ENCODE assay signal across 6 cellular contexts in genomic region chr5:65621961-65622360, GRCh38. TPM values are rescaled to one million over a fixed set of nuclear protein-coding genes. Genes with fewer than 3 reads are reported as not detected.
DNase-seq lines count a peak whose midpoint lies in the region; ATAC-seq and TF ChIP-seq lines count a peak whose summit lies in the region.
"Not testable (repeated sequence)": the region's sequence is repeated elsewhere in the genome, so short reads cannot be mapped to it uniquely, and the experiment has no call there.

No MANE protein-coding gene starts in this region.

- peaks cover 48 to 69% (median 64%) of the 10 kb centered on the region in 3 donors for H3K4me1 Mint-ChIP-seq in CD8-positive, alpha-beta memory T cell
- H3K4me1 Mint-ChIP-seq in activated naive CD4-positive, alpha-beta T cell treated with anti-CD3 and anti-CD28 coated beads for 36 hours (ENCODE audit: low read depth), result peaks cover 44% of the 10 kb centered on the region
- H3K4me1 Mint-ChIP-seq in central memory CD8-positive, alpha-beta T cell, result peaks cover 35% of the 10 kb centered on the region
- H3K4me1 Mint-ChIP-seq in stimulated activated naive CD8-positive, alpha-beta T cell treated with anti-CD3 and anti-CD28 coated beads, Interleukin-15, Interleukin-2, amounts not matched to agents 100 ng/mL and 50 ng/mL, for 24 hours (ENCODE audit: low read depth), result peaks cover 46% of the 10 kb centered on the region

- not testable (repeated sequence) for H3K27me3 ChIP-seq in CD8-positive, alpha-beta memory T cell (ENCODE audit: insufficient read depth, low read length, poor library complexity, severe bottlenecking); neural cell (ENCODE audit: insufficient read depth, low read depth, low read length)

- not testable (repeated sequence) for H2AFZ ChIP-seq in OCI-LY7 (ENCODE audit: low read length); neural cell (ENCODE audit: low read depth, low read length)

- CTCF ChIA-PET in CD8-positive, alpha-beta memory T cell (lab: Charles Lee); OCI-LY7 (lab: Charles Lee; ENCODE audit: unreplicated experiment); activated naive CD4-positive, alpha-beta T cell treated with anti-CD3 and anti-CD28 coated beads for 36 hours (lab: Charles Lee): not testable (repeated sequence)

- not testable (repeated sequence) for H3F3A ChIP-seq in neural cell (ENCODE audit: insufficient read depth, low read length, poor library complexity, severe bottlenecking)

- ATAC-seq in central memory CD8-positive, alpha-beta T cell (replicated peaks; ENCODE audit: extremely low read depth, poor library complexity, severe bottlenecking), result not testable (repeated sequence)

- not testable (repeated sequence) for H3K9me2 ChIP-seq in OCI-LY7 (ENCODE audit: insufficient read depth, low read length); neural cell (ENCODE audit: insufficient read depth, low read length)

- H3K4me2 ChIP-seq in OCI-LY7 (ENCODE audit: low read length), result peak overlapping the region; percentile 80; the same call in 1 of the 2 replicates
- not testable (repeated sequence) for H3K4me2 ChIP-seq in neural cell (ENCODE audit: low read length)

- POLR2A ChIA-PET in CD8-positive, alpha-beta memory T cell (lab: Charles Lee); OCI-LY7 (lab: Charles Lee): not testable (repeated sequence)

- TF ChIP-seq CTCF in OCI-LY7 (conservative IDR thresholded peaks at IDR 0.05; ENCODE audit: low read length); neural cell (IDR thresholded peaks at IDR 0.05; ENCODE audit: poor library complexity, severe bottlenecking): not testable (repeated sequence)

- not testable (repeated sequence) for DNase-seq in CD8-positive, alpha-beta memory T cell; OCI-LY7 (ENCODE audit: low spot score); activated naive CD4-positive, alpha-beta T cell treated with anti-CD3 and anti-CD28 coated beads for 36 hours; central memory CD8-positive, alpha-beta T cell (ENCODE audit: low spot score in 2 of 2)

- H3K27ac ChIP-seq in CD8-positive, alpha-beta memory T cell (ENCODE audit: low read depth, low read length); OCI-LY7 (ENCODE audit: low read depth, low read length, poor library complexity, severe bottlenecking); neural cell (ENCODE audit: low read length): not testable (repeated sequence)

- TF ChIP-seq RAD21 in neural cell (conservative IDR thresholded peaks at IDR 0.05), result not testable (repeated sequence)

- H3K36me3 ChIP-seq in CD8-positive, alpha-beta memory T cell (ENCODE audit: insufficient read depth, low read length); neural cell (ENCODE audit: insufficient read depth, low read length): not testable (repeated sequence)
- peaks cover 11% of the 10 kb centered on the region; the same call in 1 of the 2 replicates for H3K36me3 ChIP-seq in OCI-LY7 (ENCODE audit: insufficient read depth, low read length)

- H3K9me3 Mint-ChIP-seq in CD8-positive, alpha-beta memory T cell; activated naive CD4-positive, alpha-beta T cell treated with anti-CD3 and anti-CD28 coated beads for 36 hours; central memory CD8-positive, alpha-beta T cell; stimulated activated naive CD8-positive, alpha-beta T cell treated with anti-CD3 and anti-CD28 coated beads, Interleukin-15, Interleukin-2, amounts not matched to agents 100 ng/mL and 50 ng/mL, for 24 hours: not testable (repeated sequence)

- not testable (repeated sequence) for H3K9ac ChIP-seq in neural cell (ENCODE audit: low read length)

- BruUV-seq in OCI-LY7 (replicated peaks; lab: Mats Ljungman, UMichigan), result not testable (repeated sequence)

- not testable (repeated sequence) for H3K9me3 ChIP-seq in CD8-positive, alpha-beta memory T cell (ENCODE audit: low read length); OCI-LY7 (ENCODE audit: low read length); neural cell (ENCODE audit: low read length)

- intact Hi-C loops in OCI-LY7 (cut with micrococcal nuclease; ENCODE audit: unreplicated experiment), result loop anchor here (5.0 kb wide), 2 partner anchors 60 to 100 kb away; partner anchors contain the start of genes CENPK, NLN, PPWD1 and SGTB
- intact Hi-C loops in activated naive CD4-positive, alpha-beta T cell treated with anti-CD3 and anti-CD28 coated beads for 36 hours (cut with micrococcal nuclease), result loop anchor here (10.0 kb wide), 2 partner anchors 427 to 1203 kb away; no protein-coding TSS in a partner anchor

- not testable (repeated sequence) for H3K4me3 ChIP-seq in CD8-positive, alpha-beta memory T cell (ENCODE audit: low read length); OCI-LY7 (ENCODE audit: low read depth, low read length, poor library complexity, severe bottlenecking)
- peak overlapping the region; percentile 98 for H3K4me3 ChIP-seq in neural cell (ENCODE audit: low read length)

- H3K4me3 Mint-ChIP-seq in CD8-positive, alpha-beta memory T cell, result peak overlapping the region in 6 of 7 donors; percentile 19 to 100 (median 98)
- peak overlapping the region; percentile 4 for H3K4me3 Mint-ChIP-seq in activated naive CD4-positive, alpha-beta T cell treated with anti-CD3 and anti-CD28 coated beads for 36 hours
- peak overlapping the region; percentile 98 for H3K4me3 Mint-ChIP-seq in central memory CD8-positive, alpha-beta T cell
- H3K4me3 Mint-ChIP-seq in stimulated activated naive CD8-positive, alpha-beta T cell treated with anti-CD3 and anti-CD28 coated beads, Interleukin-15, Interleukin-2, amounts not matched to agents 100 ng/mL and 50 ng/mL, for 24 hours, result peak overlapping the region; percentile 94

- H4K20me1 ChIP-seq in OCI-LY7 (ENCODE audit: insufficient read depth, low read length); neural cell (ENCODE audit: insufficient read depth): not testable (repeated sequence)

- H3K27me3 Mint-ChIP-seq in CD8-positive, alpha-beta memory T cell; activated naive CD4-positive, alpha-beta T cell treated with anti-CD3 and anti-CD28 coated beads for 36 hours (ENCODE audit: low read depth); central memory CD8-positive, alpha-beta T cell; stimulated activated naive CD8-positive, alpha-beta T cell treated with anti-CD3 and anti-CD28 coated beads, Interleukin-15, Interleukin-2, amounts not matched to agents 100 ng/mL and 50 ng/mL, for 24 hours: not testable (repeated sequence)

- H3K79me2 ChIP-seq in OCI-LY7 (ENCODE audit: insufficient read depth, low read depth, low read length) (peaks cover 56% of the 10 kb centered on the region), neural cell (replicated peaks; ENCODE audit: insufficient read depth, low read length) (peaks cover 78% of the 10 kb centered on the region)

- peak overlapping the region in 1 of 8 donors; percentile 100 for H3K27ac Mint-ChIP-seq in CD8-positive, alpha-beta memory T cell
- H3K27ac Mint-ChIP-seq in activated naive CD4-positive, alpha-beta T cell treated with anti-CD3 and anti-CD28 coated beads for 36 hours; central memory CD8-positive, alpha-beta T cell (ENCODE audit: low read depth); stimulated activated naive CD8-positive, alpha-beta T cell treated with anti-CD3 and anti-CD28 coated beads, Interleukin-15, Interleukin-2, amounts not matched to agents 100 ng/mL and 50 ng/mL, for 24 hours: not testable (repeated sequence)

- TF ChIP-seq EP300 in neural cell (conservative IDR thresholded peaks at IDR 0.05; ENCODE audit: poor library complexity, severe bottlenecking), result not testable (repeated sequence)

- peaks cover 0 to 34% (median 3%) of the 10 kb centered on the region in 3 donors for H3K36me3 Mint-ChIP-seq in CD8-positive, alpha-beta memory T cell
- not testable (repeated sequence) for H3K36me3 Mint-ChIP-seq in activated naive CD4-positive, alpha-beta T cell treated with anti-CD3 and anti-CD28 coated beads for 36 hours (ENCODE audit: low read depth)
- H3K36me3 Mint-ChIP-seq in central memory CD8-positive, alpha-beta T cell (ENCODE audit: insufficient read depth), result peaks cover 27% of the 10 kb centered on the region
- H3K36me3 Mint-ChIP-seq in stimulated activated naive CD8-positive, alpha-beta T cell treated with anti-CD3 and anti-CD28 coated beads, Interleukin-15, Interleukin-2, amounts not matched to agents 100 ng/mL and 50 ng/mL, for 24 hours (ENCODE audit: low read depth), result peaks cover 18% of the 10 kb centered on the region

- H3K4me1 ChIP-seq in CD8-positive, alpha-beta memory T cell (ENCODE audit: insufficient read depth, low read length), result peaks cover 42% of the 10 kb centered on the region
- peaks cover 25% of the 10 kb centered on the region for H3K4me1 ChIP-seq in OCI-LY7 (ENCODE audit: insufficient read depth, low read length, poor library complexity, severe bottlenecking)

RNA-seq across cellular contexts. Expression of gene TRIM23, which starts 2.2 kb away (rescaled TPM):
- 1 to 10 TPM; 7.8 to 9.8 TPM for total RNA-seq in CD8-positive, alpha-beta memory T cell
- 12.8 TPM for polyA plus RNA-seq in CD8-positive, alpha-beta memory T cell
- 10.6 and 13.6 TPM in 2 replicates for total RNA-seq in OCI-LY7 (2014; rRNA removed; shearing (Covaris generic))
- 10.0 and 13.0 TPM in 2 replicates for total RNA-seq in OCI-LY7 (2022)
- total RNA-seq in activated naive CD4-positive, alpha-beta T cell treated with anti-CD3 and anti-CD28 coated beads for 36 hours, result 1 to 10 TPM; 6.2 to 7.1 TPM
- polyA plus RNA-seq in neural cell, result 28.2 and 29.0 TPM in 2 replicates
- polyA minus RNA-seq in neural cell, result 97.7 and 100 TPM in 2 replicates

RNA-seq across cellular contexts. Expression of gene SHLD3, which starts 2.9 kb away (rescaled TPM):
- total RNA-seq in CD8-positive, alpha-beta memory T cell, result 1 to 10 TPM; 8.2 to 8.5 TPM
- 4.2 TPM for polyA plus RNA-seq in CD8-positive, alpha-beta memory T cell
- total RNA-seq in OCI-LY7 (2014; rRNA removed; shearing (Covaris generic)), result 4.0 and 5.2 TPM in 2 replicates
- 3.8 and 4.3 TPM in 2 replicates for total RNA-seq in OCI-LY7 (2022)
- total RNA-seq in activated naive CD4-positive, alpha-beta T cell treated with anti-CD3 and anti-CD28 coated beads for 36 hours, result 1 to 10 TPM; 2.9 to 3.1 TPM
- 20.9 and 26.8 TPM in 2 replicates for polyA plus RNA-seq in neural cell
- 20.2 and 20.5 TPM in 2 replicates for polyA minus RNA-seq in neural cell

RNA-seq across cellular contexts. Expression of gene TRAPPC13, which starts 2.9 kb away (rescaled TPM):
- total RNA-seq in CD8-positive, alpha-beta memory T cell, result 10 to 100 TPM; 24.1 to 25.2 TPM
- 15.7 TPM for polyA plus RNA-seq in CD8-positive, alpha-beta memory T cell
- 13.2 and 13.9 TPM in 2 replicates for total RNA-seq in OCI-LY7 (2014; rRNA removed; shearing (Covaris generic))
- 24.1 and 25.4 TPM in 2 replicates for total RNA-seq in OCI-LY7 (2022)
- total RNA-seq in activated naive CD4-positive, alpha-beta T cell treated with anti-CD3 and anti-CD28 coated beads for 36 hours, result 10 to 100 TPM; 25.7 to 29.0 TPM
- 80.3 and 95.0 TPM in 2 replicates for polyA plus RNA-seq in neural cell
- polyA minus RNA-seq in neural cell, result 55.5 and 68.3 TPM in 2 replicates

RNA-seq across cellular contexts. Expression of gene PPWD1, which starts 58.9 kb away (rescaled TPM):
- total RNA-seq in CD8-positive, alpha-beta memory T cell, result 10 to 100 TPM; 46.4 to 50.5 TPM
- 34.8 TPM for polyA plus RNA-seq in CD8-positive, alpha-beta memory T cell
- 51.5 and 67.6 TPM in 2 replicates for total RNA-seq in OCI-LY7 (2014; rRNA removed; shearing (Covaris generic))
- total RNA-seq in OCI-LY7 (2022), result 54.3 and 57.4 TPM in 2 replicates
- total RNA-seq in activated naive CD4-positive, alpha-beta T cell treated with anti-CD3 and anti-CD28 coated beads for 36 hours, result 10 to 100 TPM; 33.6 to 33.9 TPM
- 118 and 121 TPM in 2 replicates for polyA plus RNA-seq in neural cell
- polyA minus RNA-seq in neural cell, result 65.7 and 76.6 TPM in 2 replicates

RNA-seq across cellular contexts. Expression of gene CENPK, which starts 59.0 kb away (rescaled TPM):
- total RNA-seq in CD8-positive, alpha-beta memory T cell, result 10 to 100 TPM; 65.4 to 67.6 TPM
- 27.3 TPM for polyA plus RNA-seq in CD8-positive, alpha-beta memory T cell
- 52.6 and 62.4 TPM in 2 replicates for total RNA-seq in OCI-LY7 (2014; rRNA removed; shearing (Covaris generic))
- total RNA-seq in OCI-LY7 (2022), result 90.0 and 104 TPM in 2 replicates
- total RNA-seq in activated naive CD4-positive, alpha-beta T cell treated with anti-CD3 and anti-CD28 coated beads for 36 hours, result 10 to 100 TPM; 80.9 to 83.1 TPM
- 5.6 and 6.5 TPM in 2 replicates for polyA plus RNA-seq in neural cell
- 8.3 and 30.6 TPM in 2 replicates for polyA minus RNA-seq in neural cell

Comparison
In these comparisons a context has a peak if more than half of its experiments do, and no peak if none do; other contexts are left out.
1. H3K4me3 Mint-ChIP-seq: peak in every context shown above with its lines; median percentile 98 in central memory CD8-positive, alpha-beta T cell; 98 in CD8-positive, alpha-beta memory T cell; 94 in stimulated activated naive CD8-positive, alpha-beta T cell treated with anti-CD3 and anti-CD28 coated beads, Interleukin-15, Interleukin-2, amounts not matched to agents 100 ng/mL and 50 ng/mL, for 24 hours; 4 in activated naive CD4-positive, alpha-beta T cell treated with anti-CD3 and anti-CD28 coated beads for 36 hours.